ENCODE assay signal across 18 cellular contexts in the genomic region with DNA sequence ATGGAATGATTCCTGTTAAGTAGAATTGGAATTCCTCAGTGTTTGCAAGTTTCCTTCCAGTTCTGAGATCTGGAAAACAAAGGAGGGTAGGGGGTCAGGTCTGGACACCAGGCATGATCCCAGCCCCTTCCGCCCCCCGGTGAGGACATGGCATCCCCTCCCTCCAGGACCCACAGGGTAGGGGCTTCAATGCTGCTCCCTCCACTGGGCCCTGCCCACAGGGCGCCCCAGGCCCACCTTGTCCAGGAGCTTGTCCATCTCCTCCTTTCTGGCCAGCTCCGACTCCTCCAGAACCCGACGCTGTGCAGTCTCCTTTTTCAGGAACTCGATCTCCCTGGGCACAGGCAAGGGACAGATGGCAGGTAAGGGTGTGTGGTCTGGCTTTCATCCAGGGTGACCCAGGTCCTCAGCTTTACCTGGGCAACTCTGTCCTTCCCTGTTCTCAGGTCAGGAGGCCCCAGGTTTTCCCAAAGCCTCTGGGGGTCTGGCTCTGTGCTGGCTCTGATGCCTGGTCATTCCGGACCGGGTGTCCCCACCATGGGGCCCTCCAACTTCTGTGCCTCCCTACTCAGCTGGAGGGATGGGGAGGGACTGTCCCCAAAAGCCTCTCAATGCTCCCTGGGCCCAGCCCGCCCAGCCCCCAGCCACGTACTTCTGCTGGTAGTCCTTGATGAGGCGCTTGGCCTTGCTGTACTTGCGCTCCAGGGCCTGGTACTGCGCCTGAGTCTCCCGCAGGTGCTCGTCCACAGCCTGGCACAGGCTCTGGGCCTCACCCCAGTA. TPM values are rescaled to one million over a fixed set of nuclear protein-coding genes. Genes with fewer than 3 reads are reported as not detected.
DNase-seq lines count a peak whose midpoint lies in the region; TF ChIP-seq lines count a peak whose summit lies in the region.
"Had no signal": no experiment of that assay in that cellular context is flagged by ENCODE, and none has a peak within 500 bp of the region (broad histone marks: within the 10 kb centered on the region; RNA-seq: fewer than 3 reads in every experiment).

No MANE protein-coding gene starts in this region.

- POLR2A ChIA-PET in MCF 10A (lab: Yijun Ruan, JAX) = interaction anchor here (0.6 kb wide), 1 partner anchor 9 kb away, joined by 4 read pairs; no protein-coding TSS in a partner anchor

- no TSS peak for BruUV-seq in MCF 10A (replicated peaks; lab: Mats Ljungman, UMichigan)

- H3K27me3 Mint-ChIP-seq in osteocyte (ENCODE audit: unreplicated experiment) (no peaks in the 10 kb centered on the region), MCF 10A (ENCODE audit: insufficient read depth, unreplicated experiment) (no peaks in the 10 kb centered on the region), immature natural killer cell (ENCODE audit: low read depth in 3 of 3) (peaks cover 0 to 11% (median 8%) of the 10 kb centered on the region in 3 donors)

- CTCF ChIA-PET in MCF 10A (lab: Yijun Ruan, JAX) = interaction anchor here (0.6 to 1.6 kb wide), 5 partner anchors 10 to 162 kb away, joined by 3 to 9 read pairs (median 6); no protein-coding TSS in a partner anchor

- H3K36me3 Mint-ChIP-seq in osteocyte (ENCODE audit: unreplicated experiment) (peaks cover 43% of the 10 kb centered on the region), MCF 10A (ENCODE audit: insufficient read depth, unreplicated experiment) (peaks cover 55% of the 10 kb centered on the region), immature natural killer cell (peaks cover 16 to 32% (median 20%) of the 10 kb centered on the region in 3 donors)

- H3K4me1 Mint-ChIP-seq in osteocyte (ENCODE audit: unreplicated experiment) (peaks cover 57% of the 10 kb centered on the region), MCF 10A (ENCODE audit: insufficient read depth, unreplicated experiment) (no peaks in the 10 kb centered on the region), immature natural killer cell (peaks cover 30 to 31% of the 10 kb centered on the region in 2 donors)

- no peak overlapping the region for H3K4me3 Mint-ChIP-seq in osteocyte (ENCODE audit: unreplicated experiment)
- H3K4me3 Mint-ChIP-seq in MCF 10A (ENCODE audit: unreplicated experiment) = no peak overlapping the region
- H3K4me3 Mint-ChIP-seq in immature natural killer cell = no peak overlapping the region
- H3K4me3 Mint-ChIP-seq: CD8-positive, alpha-beta memory T cell had no signal

- H3K27ac Mint-ChIP-seq in osteocyte (ENCODE audit: unreplicated experiment) (peak overlapping the region; percentile 44), MCF 10A (ENCODE audit: low read depth, unreplicated experiment) (no peak overlapping the region), immature natural killer cell (peak overlapping the region in 1 of 6 donors; percentile 9)

- DNase-seq in DMS53 (lab: John Stamatoyannopoulos, UW) (peak; percentile 25), DMS53 treated with DMSO at 0.1 percent for 48 hours (lab: John Stamatoyannopoulos, UW; ENCODE audit: unreplicated experiment) (no peak), cerebellar cortex (ENCODE audit: low spot score) (peak; percentile 58), osteocyte (ENCODE audit: extremely low spot score, unreplicated experiment) (no peak), MCF 10A (ENCODE audit: unreplicated experiment) (no peak), immature natural killer cell (no peak), A172 (ENCODE audit: low spot score) (no peak)
- DNase-seq: 8988T; CD8-positive, alpha-beta memory T cell; DND-41; Kasumi-1; MG63; NCI-H1417 treated with DMSO at 0.1 percent for 48 hours; NCI-H187; NCI-H446; NCI-H526; OCI-M1 had no signal

- no peaks in the 10 kb centered on the region for H3K9me3 Mint-ChIP-seq in osteocyte (ENCODE audit: unreplicated experiment)
- no peaks in the 10 kb centered on the region for H3K9me3 Mint-ChIP-seq in MCF 10A (ENCODE audit: unreplicated experiment)
- no peaks in the 10 kb centered on the region for H3K9me3 Mint-ChIP-seq in immature natural killer cell
- H3K9me3 Mint-ChIP-seq: CD8-positive, alpha-beta memory T cell had no signal

- intact Hi-C loops in MCF 10A (cut with micrococcal nuclease) = no loop called here

- TF ChIP-seq CTCF in osteocyte (IDR thresholded peaks at IDR 0.05) = no peak
- no peak for TF ChIP-seq CTCF in MCF 10A (IDR thresholded peaks at IDR 0.05; ENCODE audit: unreplicated experiment)

RNA-seq across cellular contexts. Expression of a gene that starts 5.5 kb away (rescaled TPM):
- total RNA-seq in osteocyte = 36.1 and 36.8 TPM in 2 replicates
- total RNA-seq in MCF 10A (2022) = 0.09 TPM in 1 of 2 replicates, not detected in the other
- polyA plus RNA-seq in immature natural killer cell = 1 to 10 TPM in 1 of 3 donors, not detected in 2; 1.2 TPM
- 0.50 and 0.62 TPM in 2 replicates for total RNA-seq in A172 (2014; rRNA removed; shearing (Covaris generic))
- polyA plus RNA-seq: CD8-positive, alpha-beta memory T cell had no signal

RNA-seq across cellular contexts. Expression of a gene that starts 15.0 kb away (rescaled TPM):
- total RNA-seq in osteocyte (175 and 176 TPM in 2 replicates), MCF 10A (2022) (33.4 and 34.8 TPM in 2 replicates)
- polyA plus RNA-seq in immature natural killer cell = 1 to 10 TPM in 1 of 3 donors, under 1 TPM in 2; 0.25 to 2.0 (median 0.66) TPM
- 19.1 and 35.5 TPM in 2 replicates for total RNA-seq in A172 (2014; rRNA removed; shearing (Covaris generic))

RNA-seq across cellular contexts. Expression of a gene that starts 30.3 kb away (rescaled TPM):
- total RNA-seq in osteocyte = 12.0 and 13.0 TPM in 2 replicates
- not detected in 2 replicates for total RNA-seq in MCF 10A (2022)
- polyA plus RNA-seq in immature natural killer cell = not detected
- 0.22 and 9.3 TPM in 2 replicates for total RNA-seq in A172 (2014; rRNA removed; shearing (Covaris generic))
- total RNA-seq: SK-MEL-5 had no signal
- polyA plus RNA-seq: CD8-positive, alpha-beta memory T cell had no signal

RNA-seq across cellular contexts. Expression of a gene that starts 40.4 kb away (rescaled TPM):
- total RNA-seq in osteocyte (66.2 and 67.0 TPM in 2 replicates), MCF 10A (2022) (9.9 and 11.2 TPM in 2 replicates)
- 10 to 100 TPM; 36.5 to 54.5 (median 43.8) TPM for polyA plus RNA-seq in immature natural killer cell
- 13.7 and 13.9 TPM in 2 replicates for total RNA-seq in A172 (2014; rRNA removed; shearing (Covaris generic))

Comparison
In these comparisons a context has a peak if more than half of its experiments do, and no peak if none do; other contexts are left out.
1. DNase-seq: peak in DMS53 (single experiment) and cerebellar cortex (single experiment); none in DMS53 treated with DMSO at 0.1 percent for 48 hours (single experiment), osteocyte (single experiment), MCF 10A (single experiment), immature natural killer cell (0 of 3) and A172 (single experiment).
2. RNA of a gene that starts 5.5 kb away (total RNA-seq): 36.1 to 36.8 TPM in osteocyte; 0.50 to 0.62 TPM in A172 and 0.09 TPM in MCF 10A; every median in the first group is over 10 times any median in the second.